8 cellular contexts compared by ENCODE assay signal in the genomic region with DNA sequence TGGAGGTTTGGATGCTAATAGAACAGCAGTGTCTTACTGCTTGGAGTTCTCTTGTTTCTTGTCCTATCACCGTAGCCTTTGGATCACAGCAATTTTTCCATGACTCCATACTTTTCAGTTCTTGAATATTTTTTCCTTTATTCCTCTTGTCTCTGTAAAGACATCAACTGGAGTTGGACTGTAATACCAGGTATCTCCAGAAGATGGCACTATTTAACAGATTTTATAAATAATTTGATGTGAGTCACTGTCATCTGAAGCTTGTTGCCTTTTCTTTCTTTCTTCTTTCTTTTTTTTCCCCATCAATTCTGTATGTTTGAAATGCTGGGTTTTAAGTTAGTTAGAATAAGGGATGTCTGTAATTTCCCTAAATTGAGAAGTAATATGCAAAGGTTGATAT. TPM values are rescaled to one million over a fixed set of nuclear protein-coding genes. Genes with fewer than 3 reads are reported as not detected.
DNase-seq lines count a peak whose midpoint lies in the region; ATAC-seq and TF ChIP-seq lines count a peak whose summit lies in the region.

No MANE protein-coding gene starts in this region.

- CTCF ChIA-PET in HEK293 (lab: Yijun Ruan, JAX) = interaction anchor here (0.6 to 2.6 kb wide), 17 partner anchors 10 to 1110 kb away, joined by 3 to 23 read pairs (median 3); no protein-coding TSS in a partner anchor

- H3K27me3 ChIP-seq in foreskin keratinocyte (no peaks in the 10 kb centered on the region), stomach (peaks cover 0 to 4% (median 0%) of the 10 kb centered on the region in 3 donors)

- ATAC-seq in foreskin keratinocyte (no peak), HG02973 (IDR thresholded peaks at IDR 0.05; ENCODE audit: unreplicated experiment) (no peak), HG02642 (IDR thresholded peaks at IDR 0.05; ENCODE audit: poor library complexity, unreplicated experiment) (no peak)

- WGBS in stomach, 5 donors = 60 to 88% (median 75%) methylated on average over 1 of the region's 1 CpG

- peak; percentile 52; the same call in 1 of the 2 replicates for TF ChIP-seq CTCF in HEK293 (tag by site-specific recombination; IDR thresholded peaks at IDR 0.05)
- peak; percentile 67 for TF ChIP-seq CTCF in foreskin keratinocyte (conservative IDR thresholded peaks at IDR 0.05)
- peak in 5 of 7 experiments; percentile 38 to 65 (median 50) for TF ChIP-seq CTCF in stomach (IDR thresholded peaks at IDR 0.05)

- H3K36me3 ChIP-seq in HEK293 (ENCODE audit: control insufficient read depth in 2 of 2, insufficient read depth in 1 of 2, low read length in 2 of 2) (peaks cover 21 to 32% of the 10 kb centered on the region in 2 experiments), stomach (no peaks in the 10 kb centered on the region)

- H3K4me1 ChIP-seq in HEK293 (ENCODE audit: control insufficient read depth, insufficient read depth, low read length) (no peaks in the 10 kb centered on the region), foreskin keratinocyte (peaks cover 4% of the 10 kb centered on the region), stomach (no peaks in the 10 kb centered on the region)

- no peak for TF ChIP-seq EP300 in stomach (IDR thresholded peaks at IDR 0.05)

- no peak overlapping the region for H3K4me3 ChIP-seq in HEK293 (ENCODE audit: low read depth, low read length)
- H3K4me3 ChIP-seq in stomach = no peak overlapping the region

- intact Hi-C loops in stomach (cut with DNase I; ENCODE audit: low total_unique reads) = no loop called here

- no peak for TF ChIP-seq POLR2A in stomach (IDR thresholded peaks at IDR 0.05)

- H3K27ac ChIP-seq in HEK293 (ENCODE audit: extremely low read depth, low read depth, low read length) (no peak overlapping the region), foreskin keratinocyte (no peak overlapping the region), stomach (no peak overlapping the region)

- DNase-seq in COLO668 (lab: John Stamatoyannopoulos, UW; ENCODE audit: unreplicated experiment) (peak; percentile 0), SK-MEL-5 (ENCODE audit: low read depth, low spot score) (peak; percentile 60), foreskin keratinocyte (no peak), stomach (no peak), anterior cingulate cortex (lab: John Stamatoyannopoulos, UW) (no peak)

- POLR2A ChIA-PET in HEK293 (lab: Yijun Ruan, JAX) = no interaction called here

- H3K9me3 ChIP-seq in HEK293 (ENCODE audit: control insufficient read depth, insufficient read depth, low read depth, low read length) = no peaks in the 10 kb centered on the region
- no peaks in the 10 kb centered on the region for H3K9me3 ChIP-seq in stomach

- in situ Hi-C loops in SK-MEL-5 (cut with HindIII; ENCODE audit: low pct_unique_long_range_greater_than_20kb, low sequenced_read_pairs) = no loop called here

TF ChIP-seq in HEK293, 187 proteins besides CTCF, POLR2A, EP300 and RAD21:
- TF ChIP-seq FEZF1 (tag by site-specific recombination; IDR thresholded peaks at IDR 0.05) (no peak), ZNF660 (tag by site-specific recombination; IDR thresholded peaks at IDR 0.05) (0 out of 2 replicates have a peak, but pooled peaks have one; percentile 28), ZNF362 (tag by site-specific recombination; IDR thresholded peaks at IDR 0.05) (peak; percentile 60; the same call in 1 of the 2 replicates), GLIS1 (tag by site-specific recombination; IDR thresholded peaks at IDR 0.05) (no peak), ZNF366 (tag by site-specific recombination; conservative IDR thresholded peaks at IDR 0.05) (0 out of 2 replicates have a peak, but pooled peaks have one; percentile 25), ZNF654 (tag by site-specific recombination; IDR thresholded peaks at IDR 0.05; ENCODE audit: low read depth) (peak; percentile 88), SCRT2 (tag by site-specific recombination; IDR thresholded peaks at IDR 0.05) (peak; percentile 44; the same call in 1 of the 2 replicates)
- TF ChIP-seq, protein P1, sequence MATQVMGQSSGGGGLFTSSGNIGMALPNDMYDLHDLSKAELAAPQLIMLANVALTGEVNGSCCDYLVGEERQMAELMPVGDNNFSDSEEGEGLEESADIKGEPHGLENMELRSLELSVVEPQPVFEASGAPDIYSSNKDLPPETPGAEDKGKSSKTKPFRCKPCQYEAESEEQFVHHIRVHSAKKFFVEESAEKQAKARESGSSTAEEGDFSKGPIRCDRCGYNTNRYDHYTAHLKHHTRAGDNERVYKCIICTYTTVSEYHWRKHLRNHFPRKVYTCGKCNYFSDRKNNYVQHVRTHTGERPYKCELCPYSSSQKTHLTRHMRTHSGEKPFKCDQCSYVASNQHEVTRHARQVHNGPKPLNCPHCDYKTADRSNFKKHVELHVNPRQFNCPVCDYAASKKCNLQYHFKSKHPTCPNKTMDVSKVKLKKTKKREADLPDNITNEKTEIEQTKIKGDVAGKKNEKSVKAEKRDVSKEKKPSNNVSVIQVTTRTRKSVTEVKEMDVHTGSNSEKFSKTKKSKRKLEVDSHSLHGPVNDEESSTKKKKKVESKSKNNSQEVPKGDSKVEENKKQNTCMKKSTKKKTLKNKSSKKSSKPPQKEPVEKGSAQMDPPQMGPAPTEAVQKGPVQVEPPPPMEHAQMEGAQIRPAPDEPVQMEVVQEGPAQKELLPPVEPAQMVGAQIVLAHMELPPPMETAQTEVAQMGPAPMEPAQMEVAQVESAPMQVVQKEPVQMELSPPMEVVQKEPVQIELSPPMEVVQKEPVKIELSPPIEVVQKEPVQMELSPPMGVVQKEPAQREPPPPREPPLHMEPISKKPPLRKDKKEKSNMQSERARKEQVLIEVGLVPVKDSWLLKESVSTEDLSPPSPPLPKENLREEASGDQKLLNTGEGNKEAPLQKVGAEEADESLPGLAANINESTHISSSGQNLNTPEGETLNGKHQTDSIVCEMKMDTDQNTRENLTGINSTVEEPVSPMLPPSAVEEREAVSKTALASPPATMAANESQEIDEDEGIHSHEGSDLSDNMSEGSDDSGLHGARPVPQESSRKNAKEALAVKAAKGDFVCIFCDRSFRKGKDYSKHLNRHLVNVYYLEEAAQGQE (tag by site-specific recombination; IDR thresholded peaks at IDR 0.05) = no peak

RNA-seq across cellular contexts. Expression of gene HPRT1, which starts 24.1 kb away (rescaled TPM):
- 14.0 and 17.9 TPM in 2 replicates for total RNA-seq in SK-MEL-5 (2014; rRNA removed; shearing (Covaris generic))
- polyA plus RNA-seq in SK-MEL-5 (2015; cell fraction: cytosol; rRNA removed) = 51.1 and 51.9 TPM in 2 replicates
- polyA plus RNA-seq in SK-MEL-5 (2015; cell fraction: nucleus; rRNA removed) = 11.5 and 21.6 TPM in 2 replicates
- total RNA-seq in foreskin keratinocyte (40.0 and 43.2 TPM in 2 replicates), stomach (10 to 100 TPM in 3 of 5 donors, 1 to 10 TPM in 1, under 1 TPM in 1; 0.87 to 81.1 (median 13.5) TPM)
- polyA plus RNA-seq in foreskin keratinocyte (51.1 and 65.0 TPM in 2 replicates), stomach (10 to 100 TPM; 34.5 to 79.4 (median 45.8) TPM)

Comparison
In these comparisons a context has a peak if more than half of its experiments do, and no peak if none do; other contexts are left out.
1. DNase-seq: peak in COLO668 (single experiment) and SK-MEL-5 (single experiment); none in foreskin keratinocyte (0 of 2), stomach (single experiment) and anterior cingulate cortex (0 of 58).
2. Peak in every context shown above with its lines, with median percentiles within 50 percentile points of each other: CTCF ChIP-seq.